In genomic region chr15:68739390-68740075, GRCh38 we compare ENCODE assay signal across 19 cellular contexts.
DNase-seq lines count a peak whose midpoint lies in the region; ATAC-seq and TF ChIP-seq lines count a peak whose summit lies in the region.
"Had no signal": no experiment of that assay in that cellular context is flagged by ENCODE, and none has a peak within 500 bp of the region (broad histone marks: within the 10 kb centered on the region; RNA-seq: fewer than 3 reads in every experiment).

No MANE protein-coding gene starts in this region.

- H3K4me3 ChIP-seq in GM23248 = no peak overlapping the region
- no peak overlapping the region for H3K4me3 ChIP-seq in cardiac fibroblast (replicated peaks in 1 of 2; ENCODE audit: low read depth in 2 of 2, low read length in 2 of 2)

- no peaks in the 10 kb centered on the region for H4K20me1 ChIP-seq in GM23248 (ENCODE audit: insufficient read depth)

- no peak overlapping the region for H3K9ac ChIP-seq in GM23248
- H3K9ac ChIP-seq: KMS-11 had no signal

- no peaks in the 10 kb centered on the region for H3K4me1 ChIP-seq in GM23248 (ENCODE audit: insufficient read depth)

- no peak for ATAC-seq in GM19467 (IDR thresholded peaks at IDR 0.05; ENCODE audit: unreplicated experiment)

- H3K9me3 ChIP-seq in GM23248 (ENCODE audit: low read depth) = no peaks in the 10 kb centered on the region

- no peaks in the 10 kb centered on the region for H3K9me2 ChIP-seq in GM23248 (ENCODE audit: insufficient read depth)

- in situ Hi-C loops in GM23248 (cut with MboI) = loop anchor here (10.0 kb wide), 1 partner anchor 65 kb away; no protein-coding TSS in a partner anchor

- H3K27me3 ChIP-seq in GM23248 (replicated peaks; ENCODE audit: insufficient read depth) = no peaks in the 10 kb centered on the region

- 61 to 68% methylated on average over 6 of the region's 6 CpGs for WGBS in GM23248 (ENCODE audit: low coverage in 1 of 2, low lambda C conversion rate in 2 of 2, missing lambda C conversion rate in 2 of 2), 2 experiments

- no peaks in the 10 kb centered on the region for H3K36me3 ChIP-seq in GM23248 (ENCODE audit: low read depth)

- no peaks in the 10 kb centered on the region for H3F3A ChIP-seq in GM23248 (ENCODE audit: insufficient read depth)

- no peaks in the 10 kb centered on the region for H3K36me3 Mint-ChIP-seq in immature natural killer cell
- H3K36me3 Mint-ChIP-seq: CD4-positive, CD25-positive, alpha-beta regulatory T cell had no signal

- no peak for TF ChIP-seq CTCF in cardiac fibroblast (IDR thresholded peaks at IDR 0.05; ENCODE audit: low read depth, low read length)

- H3K27ac Mint-ChIP-seq in immature natural killer cell = no peak overlapping the region
- H3K27ac Mint-ChIP-seq: CD4-positive, CD25-positive, alpha-beta regulatory T cell; HFFc6 had no signal

- H2AFZ ChIP-seq in GM23248 = no peak overlapping the region

- no peak overlapping the region for H3K4me3 Mint-ChIP-seq in immature natural killer cell
- H3K4me3 Mint-ChIP-seq: CD4-positive, CD25-positive, alpha-beta regulatory T cell; HFFc6 had no signal

- H3K9me3 Mint-ChIP-seq in immature natural killer cell = no peaks in the 10 kb centered on the region
- H3K9me3 Mint-ChIP-seq: CD4-positive, CD25-positive, alpha-beta regulatory T cell; HFFc6 had no signal

- H3K27me3 Mint-ChIP-seq in immature natural killer cell (ENCODE audit: low read depth in 3 of 3) = peaks cover 3 to 4% (median 3%) of the 10 kb centered on the region in 3 donors

- no peak overlapping the region for H3K27ac ChIP-seq in GM23248
- H3K27ac ChIP-seq: KMS-11, RWPE1 had no signal

- H3K4me1 Mint-ChIP-seq in immature natural killer cell = no peaks in the 10 kb centered on the region
- H3K4me1 Mint-ChIP-seq: CD4-positive, CD25-positive, alpha-beta regulatory T cell had no signal

- DNase-seq in GM23248 = peak; percentile 19
- DNase-seq in cardiac fibroblast (ENCODE audit: low read depth in 2 of 2) = peak; percentile 13 to 27
- DNase-seq in inferior parietal cortex (ENCODE audit: extremely low spot score) = peak; percentile 68
- peak; percentile 95 for DNase-seq in pons (ENCODE audit: low spot score)
- DNase-seq in immature natural killer cell = no peak
- no peak for DNase-seq in epidermal melanocyte (ENCODE audit: insufficient read length, low spot score)
- DNase-seq: AML-193; Calu3; CD4-positive, CD25-positive, alpha-beta regulatory T cell; DND-41; GDM1; HFFc6; NCI-H1092; NCI-H1694; NCI-H2107; NCI-H69 had no signal

- H3K79me2 ChIP-seq in GM23248 (ENCODE audit: insufficient read depth) = no peaks in the 10 kb centered on the region

- H3K4me2 ChIP-seq in GM23248 (ENCODE audit: unreplicated experiment) = no peak overlapping the region
- H3K4me2 ChIP-seq: KMS-11 had no signal

Comparison
In these comparisons a context has a peak if more than half of its experiments do, and no peak if none do; other contexts are left out.
1. DNase-seq: peak in GM23248 (single experiment), cardiac fibroblast (2 of 2), inferior parietal cortex (single experiment) and pons (single experiment); none in immature natural killer cell (0 of 3) and epidermal melanocyte (single experiment).